16 cellular contexts compared by ENCODE assay signal in genomic region chr7:101015626-101016025, GRCh38. TPM values are rescaled to one million over a fixed set of nuclear protein-coding genes. Genes with fewer than 3 reads are reported as not detected.
DNase-seq lines count a peak whose midpoint lies in the region; ATAC-seq and TF ChIP-seq lines count a peak whose summit lies in the region.
"Had no signal": no experiment of that assay in that cellular context is flagged by ENCODE, and none has a peak within 500 bp of the region (broad histone marks: within the 10 kb centered on the region; RNA-seq: fewer than 3 reads in every experiment).

No MANE protein-coding gene starts in this region.

- H3K4me3 Mint-ChIP-seq in activated naive CD4-positive, alpha-beta T cell treated with anti-CD3 and anti-CD28 coated beads, Interleukin-2, amount 10 ng/mL, durations not matched to agents 7 days and 5 days = peak overlapping the region; percentile 80
- peak overlapping the region; percentile 90 to 91 for H3K4me3 Mint-ChIP-seq in effector memory CD8-positive, alpha-beta T cell
- H3K4me3 Mint-ChIP-seq in glutamatergic neuron (ENCODE audit: unreplicated experiment) = no peak overlapping the region

- H3K79me2 ChIP-seq in osteoblast (ENCODE audit: insufficient read depth, low read length) = no peaks in the 10 kb centered on the region

- peaks cover 38% of the 10 kb centered on the region for H3K27me3 Mint-ChIP-seq in activated naive CD4-positive, alpha-beta T cell treated with anti-CD3 and anti-CD28 coated beads, Interleukin-2, amount 10 ng/mL, durations not matched to agents 7 days and 5 days
- H3K27me3 Mint-ChIP-seq in effector memory CD8-positive, alpha-beta T cell = no peaks in the 10 kb centered on the region
- H3K27me3 Mint-ChIP-seq in glutamatergic neuron (ENCODE audit: unreplicated experiment) = peaks cover 3% of the 10 kb centered on the region

- peak overlapping the region; percentile 66; the same call in 1 of the 2 replicates for H3K4me3 ChIP-seq in HUES6 (ENCODE audit: low read depth, low read length)
- H3K4me3 ChIP-seq in osteoblast (ENCODE audit: insufficient read depth, low read length) = no peak overlapping the region
- H3K4me3 ChIP-seq: prostate gland, upper lobe of right lung had no signal

- H3K4me1 Mint-ChIP-seq in activated naive CD4-positive, alpha-beta T cell treated with anti-CD3 and anti-CD28 coated beads, Interleukin-2, amount 10 ng/mL, durations not matched to agents 7 days and 5 days = peaks cover 13% of the 10 kb centered on the region
- peaks cover 18 to 33% of the 10 kb centered on the region in 2 donors for H3K4me1 Mint-ChIP-seq in effector memory CD8-positive, alpha-beta T cell (ENCODE audit: low read depth in 2 of 2)
- H3K4me1 Mint-ChIP-seq in glutamatergic neuron (ENCODE audit: low read depth, unreplicated experiment) = no peaks in the 10 kb centered on the region

- H3K27ac ChIP-seq in HUES6 (ENCODE audit: low read depth, low read length) (no peak overlapping the region), osteoblast (ENCODE audit: low read depth, low read length) (no peak overlapping the region)
- H3K27ac ChIP-seq: prostate gland, upper lobe of right lung had no signal

- CTCF ChIA-PET in activated naive CD4-positive, alpha-beta T cell treated with anti-CD3 and anti-CD28 coated beads, Interleukin-2, amount 10 ng/mL, durations not matched to agents 7 days and 5 days (lab: Charles Lee) = no interaction called here

- H3K9ac ChIP-seq in HUES6 (ENCODE audit: low read length) = no peak overlapping the region

- H3K9me3 ChIP-seq in HUES6 (ENCODE audit: control insufficient read depth, insufficient read depth, low read depth, low read length) (no peaks in the 10 kb centered on the region), osteoblast (ENCODE audit: low read depth, low read length) (no peaks in the 10 kb centered on the region)
- H3K9me3 ChIP-seq: prostate gland, upper lobe of right lung had no signal

- H3K27me3 ChIP-seq in HUES6 (ENCODE audit: control insufficient read depth, insufficient read depth, low read length) (no peaks in the 10 kb centered on the region), osteoblast (ENCODE audit: insufficient read depth, low read length) (no peaks in the 10 kb centered on the region)

- peaks cover 12% of the 10 kb centered on the region for H3K36me3 ChIP-seq in HUES6 (ENCODE audit: control insufficient read depth, insufficient read depth, low read length)
- no peaks in the 10 kb centered on the region for H3K36me3 ChIP-seq in osteoblast (ENCODE audit: insufficient read depth, low read length)
- H3K36me3 ChIP-seq: prostate gland, upper lobe of right lung had no signal

- H3K36me3 Mint-ChIP-seq in activated naive CD4-positive, alpha-beta T cell treated with anti-CD3 and anti-CD28 coated beads, Interleukin-2, amount 10 ng/mL, durations not matched to agents 7 days and 5 days = no peaks in the 10 kb centered on the region
- H3K36me3 Mint-ChIP-seq in activated naive CD4-positive, alpha-beta T cell treated with anti-CD3 and anti-CD28 coated beads, Interleukin-2, amount 50 U/mL, for 72 hours = no peaks in the 10 kb centered on the region
- peaks cover 6% of the 10 kb centered on the region for H3K36me3 Mint-ChIP-seq in effector memory CD8-positive, alpha-beta T cell (ENCODE audit: insufficient read depth)
- no peaks in the 10 kb centered on the region for H3K36me3 Mint-ChIP-seq in glutamatergic neuron (ENCODE audit: unreplicated experiment)
- H3K36me3 Mint-ChIP-seq: brain had no signal

- no peaks in the 10 kb centered on the region for H4K20me1 ChIP-seq in osteoblast (ENCODE audit: insufficient read depth, low read length)

- H2AFZ ChIP-seq in osteoblast (ENCODE audit: low read length) = no peak overlapping the region

- H3K9me3 Mint-ChIP-seq in activated naive CD4-positive, alpha-beta T cell treated with anti-CD3 and anti-CD28 coated beads, Interleukin-2, amount 10 ng/mL, durations not matched to agents 7 days and 5 days = no peaks in the 10 kb centered on the region
- no peaks in the 10 kb centered on the region for H3K9me3 Mint-ChIP-seq in activated naive CD4-positive, alpha-beta T cell treated with anti-CD3 and anti-CD28 coated beads, Interleukin-2, amount 50 U/mL, for 72 hours
- H3K9me3 Mint-ChIP-seq in effector memory CD8-positive, alpha-beta T cell = no peaks in the 10 kb centered on the region
- peaks cover 3% of the 10 kb centered on the region for H3K9me3 Mint-ChIP-seq in glutamatergic neuron (ENCODE audit: unreplicated experiment)

- H3K4me1 ChIP-seq in HUES6 (ENCODE audit: control insufficient read depth, insufficient read depth, low read length) (peaks cover 24% of the 10 kb centered on the region), osteoblast (ENCODE audit: insufficient read depth, low read length) (peaks cover 10% of the 10 kb centered on the region)
- H3K4me1 ChIP-seq: prostate gland had no signal

- H3K27ac Mint-ChIP-seq in activated naive CD4-positive, alpha-beta T cell treated with anti-CD3 and anti-CD28 coated beads, Interleukin-2, amount 10 ng/mL, durations not matched to agents 7 days and 5 days = peak overlapping the region; percentile 39
- H3K27ac Mint-ChIP-seq in activated naive CD4-positive, alpha-beta T cell treated with anti-CD3 and anti-CD28 coated beads, Interleukin-2, amount 50 U/mL, for 72 hours = peak overlapping the region in 1 of 2 donors; percentile 44
- H3K27ac Mint-ChIP-seq in effector memory CD8-positive, alpha-beta T cell = peak overlapping the region; percentile 94 to 97
- no peak overlapping the region for H3K27ac Mint-ChIP-seq in glutamatergic neuron (ENCODE audit: unreplicated experiment)
- H3K27ac Mint-ChIP-seq: brain had no signal

- ATAC-seq in activated naive CD4-positive, alpha-beta T cell treated with anti-CD3 and anti-CD28 coated beads, Interleukin-2, amount 50 U/mL, for 72 hours = no peak
- no peak for ATAC-seq in effector memory CD8-positive, alpha-beta T cell (replicated peaks)
- no peak for ATAC-seq in HG03139 (IDR thresholded peaks at IDR 0.05; ENCODE audit: unreplicated experiment)
- ATAC-seq: upper lobe of right lung had no signal

- DNase-seq in activated naive CD4-positive, alpha-beta T cell treated with anti-CD3 and anti-CD28 coated beads, Interleukin-2, amount 10 ng/mL, durations not matched to agents 7 days and 5 days = no peak
- DNase-seq in activated naive CD4-positive, alpha-beta T cell treated with anti-CD3 and anti-CD28 coated beads, Interleukin-2, amount 50 U/mL, for 72 hours (ENCODE audit: low spot score in 2 of 2) = no peak
- no peak for DNase-seq in effector memory CD8-positive, alpha-beta T cell
- peak; percentile 62 for DNase-seq in osteoblast (ENCODE audit: insufficient read length, low spot score, missing footprints)
- DNase-seq in glutamatergic neuron = no peak
- no peak for DNase-seq in DMS 273 (lab: John Stamatoyannopoulos, UW; ENCODE audit: unreplicated experiment)
- DNase-seq: activated CD4-positive, alpha-beta T cell treated with anti-CD3 and anti-CD28 coated beads for 48 hours; activated gamma-delta T cell; NCI-H1436 treated with DMSO at 0.1 percent for 48 hours; NCI-H345; stimulated activated naive CD4-positive, alpha-beta T cell treated with Interleukin-2 at 50 U/mL for 16 hours; upper lobe of right lung had no signal

- TF ChIP-seq CTCF in osteoblast (IDR thresholded peaks at IDR 0.05; ENCODE audit: extremely low read depth, low read depth, low read length) (no peak), glutamatergic neuron (IDR thresholded peaks at IDR 0.05; ENCODE audit: partially characterized antibody, unreplicated experiment) (no peak)

- H3K4me2 ChIP-seq in osteoblast (ENCODE audit: insufficient read depth, low read length) = no peak overlapping the region

RNA-seq across cellular contexts. Expression of gene MUC17, which starts 4.3 kb away (rescaled TPM):
- total RNA-seq in activated naive CD4-positive, alpha-beta T cell treated with anti-CD3 and anti-CD28 coated beads, Interleukin-2, amount 50 U/mL, for 72 hours = not detected
- total RNA-seq in osteoblast = under 0.01 TPM in 1 of 2 replicates, not detected in the other
- not detected for total RNA-seq in glutamatergic neuron (ENCODE audit: unreplicated experiment)
- total RNA-seq: upper lobe of right lung had no signal

RNA-seq across cellular contexts. Expression of gene MUC12, which starts 46.3 kb away (rescaled TPM):
- under 1 TPM; 0.34 to 0.41 TPM for total RNA-seq in activated naive CD4-positive, alpha-beta T cell treated with anti-CD3 and anti-CD28 coated beads, Interleukin-2, amount 50 U/mL, for 72 hours
- total RNA-seq in osteoblast = under 0.01 and 0.59 TPM in 2 replicates
- 1.0 TPM for total RNA-seq in glutamatergic neuron (ENCODE audit: unreplicated experiment)
- total RNA-seq: upper lobe of right lung had no signal
